In the genomic region with DNA sequence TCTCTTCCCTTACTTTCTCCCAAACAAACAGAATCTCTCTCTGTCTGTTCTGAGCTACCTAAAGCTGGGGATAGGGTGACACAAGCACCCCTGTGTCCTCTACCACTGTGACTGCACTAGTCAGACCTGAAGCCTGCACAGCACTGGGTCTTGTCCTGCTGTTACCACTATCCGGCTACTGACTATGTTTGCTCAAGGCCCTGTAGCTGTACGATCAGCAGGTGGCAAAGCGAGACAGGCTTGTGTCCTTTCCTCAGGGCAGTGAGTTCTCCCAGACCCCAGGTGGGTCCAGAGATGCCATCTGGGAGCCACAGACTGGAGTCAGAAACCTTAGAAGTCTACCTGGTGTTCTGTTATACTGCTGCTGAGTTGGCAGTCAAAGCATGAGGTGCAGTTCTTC, we compare ENCODE assay signal across 16 cellular contexts.
DNase-seq lines count a peak whose midpoint lies in the region; ATAC-seq and TF ChIP-seq lines count a peak whose summit lies in the region.
"Had no signal": no experiment of that assay in that cellular context is flagged by ENCODE, and none has a peak within 500 bp of the region (broad histone marks: within the 10 kb centered on the region; RNA-seq: fewer than 3 reads in every experiment).

No MANE protein-coding gene starts in this region.

- DNase-seq in SHP77 (lab: John Stamatoyannopoulos, UW) (peak; percentile 56 to 57), SHP77 treated with DMSO at 0.1 percent for 48 hours (lab: John Stamatoyannopoulos, UW) (no peak), NCI-H146 treated with DMSO at 0.1 percent for 48 hours (lab: John Stamatoyannopoulos, UW; ENCODE audit: unreplicated experiment) (peak; percentile 36), right lobe of liver (no peak), NCI-H1436 (lab: John Stamatoyannopoulos, UW) (no peak), T-helper 2 cell (no peak)
- no peak for DNase-seq in activated naive CD4-positive, alpha-beta T cell treated with anti-CD3 and anti-CD28 coated beads, Interleukin-2, amount 50 U/mL, for 16 hours
- DNase-seq: CD8-positive, alpha-beta memory T cell; HCEC 1CT; HFFc6; KBM-7 had no signal

- no peaks in the 10 kb centered on the region for H3K36me3 ChIP-seq in right lobe of liver

- no peaks in the 10 kb centered on the region for H3K27me3 ChIP-seq in right lobe of liver
- H3K27me3 ChIP-seq: BLaER1 treated with 17β-estradiol and CSF1 and Interleukin-3, amounts not matched to agents 10 nM and 100 nM had no signal

- H3K4me3 ChIP-seq in right lobe of liver: no peak overlapping the region
- H3K4me3 ChIP-seq: BLaER1 treated with 17β-estradiol and CSF1 and Interleukin-3, amounts not matched to agents 10 nM and 100 nM; GM23338 had no signal

- TF ChIP-seq CTCF in right lobe of liver (IDR thresholded peaks at IDR 0.05): no peak

- no peaks in the 10 kb centered on the region for H3K4me1 ChIP-seq in right lobe of liver
- H3K4me1 ChIP-seq: BLaER1 treated with 17β-estradiol and CSF1 and Interleukin-3, amounts not matched to agents 10 nM and 100 nM; Caco-2 had no signal

- H3K27ac ChIP-seq in right lobe of liver: no peak overlapping the region
- H3K27ac ChIP-seq: BLaER1 treated with 17β-estradiol and CSF1 and Interleukin-3, amounts not matched to agents 10 nM and 100 nM; HL-60 had no signal

- no peak for TF ChIP-seq POLR2A in right lobe of liver (IDR thresholded peaks at IDR 0.05)

- H3K9me3 ChIP-seq in right lobe of liver: peaks cover 0 to 4% (median 0%) of the 10 kb centered on the region in 4 donors
- H3K9me3 ChIP-seq: Caco-2 had no signal

- intact Hi-C loops in right lobe of liver (cut with DNase I): no loop called here

- ATAC-seq in right lobe of liver (peak in 3 of 4 donors; percentile 32 to 46 (median 40)), GM21737 (IDR thresholded peaks at IDR 0.05; ENCODE audit: unreplicated experiment) (no peak)

- WGBS in right lobe of liver (ENCODE audit: insufficient coverage, low coverage, low lambda C conversion rate, missing lambda C conversion rate): no CpG with 5 or more reads among the region's 3 CpGs

Comparison
In these comparisons a context has a peak if more than half of its experiments do, and no peak if none do; other contexts are left out.
1. DNase-seq: peak in SHP77 (2 of 2) and NCI-H146 treated with DMSO at 0.1 percent for 48 hours (single experiment); none in SHP77 treated with DMSO at 0.1 percent for 48 hours (single experiment), right lobe of liver (0 of 3), activated naive CD4-positive, alpha-beta T cell treated with anti-CD3 and anti-CD28 coated beads, Interleukin-2, amount 50 U/mL, for 16 hours (single experiment), NCI-H1436 (single experiment) and T-helper 2 cell (0 of 5).